In the genomic region with DNA sequence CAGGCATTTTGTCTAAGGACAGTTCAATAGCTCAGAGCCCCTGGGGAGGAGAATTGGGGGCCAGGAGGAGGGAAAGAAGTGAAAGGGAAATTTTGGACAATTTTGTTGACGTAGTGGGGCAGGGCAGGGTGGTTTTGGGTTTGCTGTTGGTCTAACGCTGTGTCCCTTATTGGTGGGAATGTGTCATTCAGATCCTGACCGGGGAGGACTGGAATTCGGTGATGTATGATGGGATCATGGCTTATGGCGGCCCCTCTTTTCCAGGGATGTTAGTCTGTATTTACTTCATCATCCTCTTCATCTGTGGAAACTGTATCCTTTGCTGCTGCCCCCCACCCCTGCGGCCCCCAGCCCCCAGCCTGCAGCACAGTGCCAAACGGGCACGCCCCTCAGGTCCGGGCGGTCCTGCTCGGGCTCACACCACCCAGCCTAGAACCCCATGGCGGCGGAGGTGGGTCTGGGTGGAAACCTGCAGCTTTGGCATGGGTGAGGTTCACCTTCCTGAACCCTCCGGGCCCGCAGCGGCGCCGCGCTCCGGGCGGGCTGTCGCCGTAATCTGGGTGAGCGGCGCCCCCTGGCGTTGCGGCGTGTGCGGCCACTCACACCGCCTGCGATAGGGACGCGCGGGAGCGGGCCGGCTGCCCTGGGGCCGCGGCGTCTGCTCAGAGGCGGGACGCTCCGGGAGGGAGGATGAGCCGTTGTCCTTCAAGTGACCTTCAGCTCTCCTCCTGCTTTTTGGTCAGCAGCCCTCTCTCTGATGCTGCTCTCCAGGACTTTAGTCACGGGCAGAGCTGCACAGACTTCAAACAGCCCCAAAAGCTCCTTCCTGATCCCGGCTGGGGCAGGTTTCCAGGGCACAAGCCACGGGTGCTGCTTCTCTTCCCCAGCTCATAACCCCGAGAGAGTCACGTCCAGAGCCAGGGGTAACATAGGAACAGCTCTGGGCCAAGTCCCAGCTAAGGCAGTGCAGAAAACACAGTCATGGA, we compare ENCODE assay signal across 1 cellular context.
TF ChIP-seq lines count a peak whose summit lies in the region.

No MANE protein-coding gene starts in this region.

TF ChIP-seq in K562, 482 proteins besides CTCF, POLR2A, EP300 and RAD21 (continued from another document):
- TF ChIP-seq, protein P1, sequence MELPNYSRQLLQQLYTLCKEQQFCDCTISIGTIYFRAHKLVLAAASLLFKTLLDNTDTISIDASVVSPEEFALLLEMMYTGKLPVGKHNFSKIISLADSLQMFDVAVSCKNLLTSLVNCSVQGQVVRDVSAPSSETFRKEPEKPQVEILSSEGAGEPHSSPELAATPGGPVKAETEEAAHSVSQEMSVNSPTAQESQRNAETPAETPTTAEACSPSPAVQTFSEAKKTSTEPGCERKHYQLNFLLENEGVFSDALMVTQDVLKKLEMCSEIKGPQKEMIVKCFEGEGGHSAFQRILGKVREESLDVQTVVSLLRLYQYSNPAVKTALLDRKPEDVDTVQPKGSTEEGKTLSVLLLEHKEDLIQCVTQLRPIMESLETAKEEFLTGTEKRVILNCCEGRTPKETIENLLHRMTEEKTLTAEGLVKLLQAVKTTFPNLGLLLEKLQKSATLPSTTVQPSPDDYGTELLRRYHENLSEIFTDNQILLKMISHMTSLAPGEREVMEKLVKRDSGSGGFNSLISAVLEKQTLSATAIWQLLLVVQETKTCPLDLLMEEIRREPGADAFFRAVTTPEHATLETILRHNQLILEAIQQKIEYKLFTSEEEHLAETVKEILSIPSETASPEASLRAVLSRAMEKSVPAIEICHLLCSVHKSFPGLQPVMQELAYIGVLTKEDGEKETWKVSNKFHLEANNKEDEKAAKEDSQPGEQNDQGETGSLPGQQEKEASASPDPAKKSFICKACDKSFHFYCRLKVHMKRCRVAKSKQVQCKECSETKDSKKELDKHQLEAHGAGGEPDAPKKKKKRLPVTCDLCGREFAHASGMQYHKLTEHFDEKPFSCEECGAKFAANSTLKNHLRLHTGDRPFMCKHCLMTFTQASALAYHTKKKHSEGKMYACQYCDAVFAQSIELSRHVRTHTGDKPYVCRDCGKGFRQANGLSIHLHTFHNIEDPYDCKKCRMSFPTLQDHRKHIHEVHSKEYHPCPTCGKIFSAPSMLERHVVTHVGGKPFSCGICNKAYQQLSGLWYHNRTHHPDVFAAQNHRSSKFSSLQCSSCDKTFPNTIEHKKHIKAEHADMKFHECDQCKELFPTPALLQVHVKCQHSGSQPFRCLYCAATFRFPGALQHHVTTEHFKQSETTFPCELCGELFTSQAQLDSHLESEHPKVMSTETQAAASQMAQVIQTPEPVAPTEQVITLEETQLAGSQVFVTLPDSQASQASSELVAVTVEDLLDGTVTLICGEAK (IDR thresholded peaks at IDR 0.05) = no peak
- TF ChIP-seq, protein P1 (CRISPR knock-in tag; IDR thresholded peaks at IDR 0.05) = no peak
- TF ChIP-seq ELK3 (CRISPR knock-in tag; IDR thresholded peaks at IDR 0.05) = no peak
- no peak for TF ChIP-seq DACH1 (IDR thresholded peaks at IDR 0.05; ENCODE audit: partially characterized antibody)
- 0 out of 2 replicates have a peak, but pooled peaks have one; percentile 34 for TF ChIP-seq CTBP1 (IDR thresholded peaks at IDR 0.05; ENCODE audit: borderline replicate concordance)
- TF ChIP-seq CTCFL (IDR thresholded peaks at IDR 0.05; ENCODE audit: borderline replicate concordance, insufficient read depth, low read depth, low read length, poor library complexity, severe bottlenecking) = peak; percentile 66
- TF ChIP-seq STAG1 (CRISPR knock-in tag; IDR thresholded peaks at IDR 0.05; ENCODE audit: borderline replicate concordance) = peak; percentile 63; the same call in 1 of the 2 replicates
- no peak for TF ChIP-seq CCNT2 (IDR thresholded peaks at IDR 0.05; ENCODE audit: borderline replicate concordance, extremely low read depth, insufficient read length, low read depth, low read length)
- TF ChIP-seq NCOR1 (IDR thresholded peaks at IDR 0.05) = no peak
- no peak for TF ChIP-seq HDAC8 (tag; IDR thresholded peaks at IDR 0.05)
- TF ChIP-seq RB1 (IDR thresholded peaks at IDR 0.05; ENCODE audit: low read depth) = peak; percentile 67; the same call in 1 of the 2 replicates
- TF ChIP-seq, protein P2, sequence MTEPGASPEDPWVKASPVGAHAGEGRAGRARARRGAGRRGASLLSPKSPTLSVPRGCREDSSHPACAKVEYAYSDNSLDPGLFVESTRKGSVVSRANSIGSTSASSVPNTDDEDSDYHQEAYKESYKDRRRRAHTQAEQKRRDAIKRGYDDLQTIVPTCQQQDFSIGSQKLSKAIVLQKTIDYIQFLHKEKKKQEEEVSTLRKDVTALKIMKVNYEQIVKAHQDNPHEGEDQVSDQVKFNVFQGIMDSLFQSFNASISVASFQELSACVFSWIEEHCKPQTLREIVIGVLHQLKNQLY (CRISPR knock-in tag; conservative IDR thresholded peaks at IDR 0.05) = no peak
- TF ChIP-seq LARP7 (IDR thresholded peaks at IDR 0.05) = no peak
- no peak for TF ChIP-seq FOXP4 (CRISPR knock-in tag; IDR thresholded peaks at IDR 0.05; ENCODE audit: borderline replicate concordance)
- TF ChIP-seq TBP (optimal IDR thresholded peaks at IDR 0.05; ENCODE audit: low read depth, low read length) = no peak
- no peak for TF ChIP-seq ZNF644 (tag; IDR thresholded peaks at IDR 0.05; ENCODE audit: low read depth)
- 0 out of 4 replicates have a peak, but pooled peaks of 1 of the 2 experiments have one; percentile 21 for TF ChIP-seq MAZ (CRISPR knock-in tag; conservative IDR thresholded peaks at IDR 0.05 in 1 of 2, IDR thresholded peaks at IDR 0.05 in 1 of 2)
- no peak for TF ChIP-seq MTA3 (IDR thresholded peaks at IDR 0.05; ENCODE audit: borderline replicate concordance)
- TF ChIP-seq ZNF134 (CRISPR knock-in tag; conservative IDR thresholded peaks at IDR 0.05) = no peak
- TF ChIP-seq NFIC (IDR thresholded peaks at IDR 0.05) = no peak
- TF ChIP-seq, protein P3, sequence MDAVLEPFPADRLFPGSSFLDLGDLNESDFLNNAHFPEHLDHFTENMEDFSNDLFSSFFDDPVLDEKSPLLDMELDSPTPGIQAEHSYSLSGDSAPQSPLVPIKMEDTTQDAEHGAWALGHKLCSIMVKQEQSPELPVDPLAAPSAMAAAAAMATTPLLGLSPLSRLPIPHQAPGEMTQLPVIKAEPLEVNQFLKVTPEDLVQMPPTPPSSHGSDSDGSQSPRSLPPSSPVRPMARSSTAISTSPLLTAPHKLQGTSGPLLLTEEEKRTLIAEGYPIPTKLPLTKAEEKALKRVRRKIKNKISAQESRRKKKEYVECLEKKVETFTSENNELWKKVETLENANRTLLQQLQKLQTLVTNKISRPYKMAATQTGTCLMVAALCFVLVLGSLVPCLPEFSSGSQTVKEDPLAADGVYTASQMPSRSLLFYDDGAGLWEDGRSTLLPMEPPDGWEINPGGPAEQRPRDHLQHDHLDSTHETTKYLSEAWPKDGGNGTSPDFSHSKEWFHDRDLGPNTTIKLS (IDR thresholded peaks at IDR 0.05; ENCODE audit: borderline replicate concordance, low read depth) = no peak
- TF ChIP-seq SNIP1 (IDR thresholded peaks at IDR 0.05; ENCODE audit: low read depth) = no peak
- no peak for TF ChIP-seq BRF1 (IDR thresholded peaks at IDR 0.05; ENCODE audit: borderline replicate concordance, extremely low read depth, insufficient read length)
- no peak for TF ChIP-seq ZNF655 (CRISPR knock-in tag; IDR thresholded peaks at IDR 0.05)
- no peak for TF ChIP-seq LCOR (CRISPR knock-in tag; IDR thresholded peaks at IDR 0.05)
- peak; percentile 47; the same call in 1 of the 2 replicates for TF ChIP-seq DEAF1 (CRISPR knock-in tag; IDR thresholded peaks at IDR 0.05)
